ENCODE assay signal across 8 cellular contexts in genomic region chr1:31663622-31664452, GRCh38. TPM values are rescaled to one million over a fixed set of nuclear protein-coding genes. Genes with fewer than 3 reads are reported as not detected.
DNase-seq lines count a peak whose midpoint lies in the region; ATAC-seq and TF ChIP-seq lines count a peak whose summit lies in the region.

No MANE protein-coding gene starts in this region.

- DNase-seq in AG09319 (ENCODE audit: extremely low read depth, low read depth) (no peak), GM13977 (ENCODE audit: low spot score) (peak; percentile 88), Panc1 (ENCODE audit: low read depth, low spot score) (peak; percentile 45), germinal center (ENCODE audit: low spot score) (peak; percentile 85), psoas muscle (peak; percentile 57 to 77)
- peak; percentile 31 for DNase-seq in activated effector memory CD4-positive, alpha-beta T cell treated with Interleukin-2 at 50 U/mL for 16 hours

- H3K9me3 ChIP-seq in Panc1 (ENCODE audit: control insufficient read depth, insufficient read depth, low read depth, low read length) (no peaks in the 10 kb centered on the region), psoas muscle (no peaks in the 10 kb centered on the region)

- in situ Hi-C loops in GM13977 (cut with MboI; ENCODE audit: low pct_unique_long_range_greater_than_20kb, low sequenced_read_pairs, unreplicated experiment): loop anchor here (10.0 to 25.0 kb wide), 5 partner anchors 51 to 748 kb away; partner anchors contain the start of gene TMEM39B
- in situ Hi-C loops in Panc1 (cut with HindIII; ENCODE audit: low pct_unique_long_range_greater_than_20kb, low sequenced_read_pairs): no loop called here

- H3K4me1 ChIP-seq in Panc1 (ENCODE audit: control insufficient read depth, insufficient read depth, low read length) (peaks cover 29% of the 10 kb centered on the region), psoas muscle (no peaks in the 10 kb centered on the region)

- CTCF ChIA-PET in Panc1 (lab: Charles Lee): interaction anchor here (0.5 to 2.0 kb wide), 9 partner anchors 12 to 127 kb away, joined by 3 to 23 read pairs (median 8); partner anchors contain the start of gene PEF1

- BruUV-seq in Panc1 (replicated peaks; lab: Mats Ljungman, UMichigan): no TSS peak

- no peaks in the 10 kb centered on the region for H3K36me3 ChIP-seq in Panc1 (ENCODE audit: control insufficient read depth, insufficient read depth, low read length)
- peaks cover 0 to 6% of the 10 kb centered on the region in 2 donors for H3K36me3 ChIP-seq in psoas muscle (ENCODE audit: insufficient read depth in 1 of 2, low read depth in 1 of 2)

- POLR2A ChIA-PET in Panc1 (lab: Charles Lee): interaction anchor here (1.1 kb wide), 1 partner anchor 125 kb away, joined by 3 read pairs; no protein-coding TSS in a partner anchor

- H3K27me3 ChIP-seq in Panc1 (ENCODE audit: control insufficient read depth, insufficient read depth, low read length): no peaks in the 10 kb centered on the region
- H3K27me3 ChIP-seq in psoas muscle (ENCODE audit: insufficient read depth in 3 of 3, low read length in 2 of 3): no peaks in the 10 kb centered on the region

- WGBS in psoas muscle, 3 donors: 43 to 48% (median 44%) methylated on average over 9 of the region's 9 CpGs

- intact Hi-C loops in Panc1 (cut with micrococcal nuclease; ENCODE audit: unreplicated experiment): loop anchor here (1.0 to 10.0 kb wide), 3 partner anchors 38 to 125 kb away; partner anchors contain the start of gene COL16A1
- intact Hi-C loops in psoas muscle (cut with DNase I): loop anchor here (1.0 to 5.0 kb wide), 4 partner anchors 53 to 125 kb away; no protein-coding TSS in a partner anchor

- ATAC-seq in Panc1: peak; percentile 67
- peak; percentile 65 to 85 (median 78) for ATAC-seq in psoas muscle
- no peak for ATAC-seq in GM19455 (IDR thresholded peaks at IDR 0.05; ENCODE audit: unreplicated experiment)
- ATAC-seq in HG03159 (IDR thresholded peaks at IDR 0.05; ENCODE audit: unreplicated experiment): no peak

- TF ChIP-seq CTCF in AG09319 (IDR thresholded peaks at IDR 0.05; ENCODE audit: low read depth, low read length) (peak; percentile 83), GM13977 (IDR thresholded peaks at IDR 0.05; ENCODE audit: extremely low read depth, insufficient read depth, missing control alignments) (peak; percentile 98), Panc1 (IDR thresholded peaks at IDR 0.05) (peak; percentile 94), psoas muscle (IDR thresholded peaks at IDR 0.05) (peak; percentile 86)

- H3K4me3 ChIP-seq in Panc1 (ENCODE audit: low read depth in 2 of 2, low read length in 2 of 2) (no peak overlapping the region), psoas muscle (no peak overlapping the region)

- H3K27ac ChIP-seq in Panc1 (ENCODE audit: low read length) (peak overlapping the region; percentile 48; the same call in 1 of the 2 replicates), psoas muscle (no peak overlapping the region)

RNA-seq across cellular contexts. Expression of gene PEF1, which starts 19.2 kb away (rescaled TPM):
- total RNA-seq in Panc1 (2021; ENCODE audit: unreplicated experiment) (58.4 TPM), psoas muscle (10 to 100 TPM; 22.1 to 43.1 (median 29.7) TPM)
- 60.1 TPM for polyA plus RNA-seq in Panc1 (2012; ENCODE audit: insufficient read length)
- 10 to 100 TPM; 29.5 to 57.4 (median 30.7) TPM for polyA plus RNA-seq in psoas muscle

RNA-seq across cellular contexts. Expression of gene COL16A1, which starts 40.0 kb away (rescaled TPM):
- total RNA-seq in Panc1 (2021; ENCODE audit: unreplicated experiment): 7.6 TPM
- 3.5 TPM for polyA plus RNA-seq in Panc1 (2012; ENCODE audit: insufficient read length)
- total RNA-seq in psoas muscle: 10 to 100 TPM in 1 of 4 donors, 1 to 10 TPM in 3; 6.1 to 14.2 (median 8.4) TPM
- 1 to 10 TPM; 2.9 to 4.1 (median 3.5) TPM for polyA plus RNA-seq in psoas muscle

RNA-seq across cellular contexts. Expression of gene HCRTR1, which starts 46.3 kb away (rescaled TPM):
- 0.18 TPM for total RNA-seq in Panc1 (2021; ENCODE audit: unreplicated experiment)
- polyA plus RNA-seq in Panc1 (2012; ENCODE audit: insufficient read length): not detected
- total RNA-seq in psoas muscle: 1 to 10 TPM in 1 of 4 donors, under 1 TPM in 2, not detected in 1; 0.18 to 1.2 (median 0.42) TPM
- polyA plus RNA-seq in psoas muscle: under 1 TPM; 0.12 to 0.51 (median 0.27) TPM

Comparison
In these comparisons a context has a peak if more than half of its experiments do, and no peak if none do; other contexts are left out.
1. ATAC-seq: peak in Panc1 (single experiment) and psoas muscle (4 of 4); none in GM19455 (single experiment) and HG03159 (single experiment).
2. Peak in every context shown above with its lines, with median percentiles within 50 percentile points of each other: CTCF ChIP-seq.